In the genomic region with DNA sequence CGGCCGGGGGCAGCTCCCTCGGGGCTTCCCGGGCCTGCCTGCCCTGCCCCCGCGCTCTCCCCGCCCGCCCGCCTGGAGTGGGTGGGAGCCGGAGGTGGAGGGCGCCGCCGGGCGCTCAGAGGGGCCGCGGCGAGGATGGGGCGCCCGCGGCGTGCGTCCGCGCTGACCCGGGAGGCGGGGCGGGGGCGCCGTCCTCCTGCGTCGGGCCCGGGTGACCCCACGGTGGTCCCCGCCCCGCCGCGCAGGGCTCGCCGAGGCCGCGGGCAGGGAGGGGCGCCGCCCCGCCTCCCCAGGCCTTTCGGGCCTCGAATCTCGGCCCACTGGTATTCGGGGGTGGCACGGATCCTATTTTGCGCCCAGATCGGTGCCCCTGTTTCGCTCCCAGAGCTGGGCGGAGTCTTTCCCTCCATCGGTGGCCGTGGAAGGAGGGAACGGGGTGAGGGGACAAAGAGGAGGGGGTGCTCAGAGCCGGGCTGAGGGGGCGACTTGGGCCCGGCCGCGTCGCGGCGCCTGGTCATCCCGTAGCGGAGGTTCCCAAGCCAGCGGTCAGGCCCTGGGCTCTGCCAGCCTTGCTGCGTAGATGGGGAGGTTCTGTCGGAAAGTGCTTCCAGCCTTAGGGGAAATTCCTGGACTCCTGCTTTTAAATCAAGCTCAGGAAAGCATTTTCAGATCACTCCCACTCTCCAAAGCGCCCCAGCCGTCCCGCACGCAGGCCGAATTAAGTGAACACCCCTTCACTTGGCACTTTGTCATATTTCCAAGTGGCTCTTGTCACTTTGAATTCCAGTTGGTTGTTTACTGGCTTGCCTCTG, we compare ENCODE assay signal across 8 cellular contexts. TPM values are rescaled to one million over a fixed set of nuclear protein-coding genes. Genes with fewer than 3 reads are reported as not detected.
DNase-seq lines count a peak whose midpoint lies in the region; ATAC-seq, FAIRE-seq and TF ChIP-seq lines count a peak whose summit lies in the region.

No MANE protein-coding gene starts in this region.

- H3K36me3 ChIP-seq in SU-DHL-6 (ENCODE audit: low read length): no peaks in the 10 kb centered on the region
- no peaks in the 10 kb centered on the region for H3K36me3 ChIP-seq in endothelial cell of umbilical vein (ENCODE audit: control insufficient read depth in 2 of 2, extremely low read depth in 1 of 2, insufficient read depth in 2 of 2, low read length in 2 of 2)
- no peaks in the 10 kb centered on the region for H3K36me3 ChIP-seq in mesendoderm (ENCODE audit: control insufficient read depth, insufficient read depth, low read length)

- H3K4ac ChIP-seq in mesendoderm (ENCODE audit: low read depth, low read length): peak overlapping the region; percentile 75

- no peak overlapping the region for H2BK5ac ChIP-seq in mesendoderm (ENCODE audit: low read length)

- H4K8ac ChIP-seq in mesendoderm (ENCODE audit: low read depth, low read length): no peak overlapping the region

- TF ChIP-seq CTCF in SU-DHL-6 (IDR thresholded peaks at IDR 0.05; ENCODE audit: insufficient read depth, low read length, poor library complexity, severe bottlenecking): no peak
- TF ChIP-seq CTCF in endothelial cell of umbilical vein (IDR thresholded peaks at IDR 0.05; ENCODE audit: extremely low read depth in 1 of 2, insufficient read depth in 1 of 2, low read depth in 1 of 2, low read length in 2 of 2): no peak

- no peak overlapping the region for H4K5ac ChIP-seq in mesendoderm (ENCODE audit: low read length)

- DNase-seq in D341Med (ENCODE audit: low spot score) (peak; percentile 38), endothelial cell of umbilical vein (ENCODE audit: low read depth, low spot score) (peak; percentile 49), mesendoderm (peak; percentile 74), substantia nigra (lab: John Stamatoyannopoulos, UW) (peak in 41 of 49 donors; percentile 9 to 78 (median 43))
- no peak for DNase-seq in activated CD4-positive, alpha-beta T cell treated with anti-CD3 and anti-CD28 coated beads for 4 hours

- peaks cover 1% of the 10 kb centered on the region for H3K79me1 ChIP-seq in mesendoderm (ENCODE audit: low read length)

- no peaks in the 10 kb centered on the region for H4K20me1 ChIP-seq in SU-DHL-6 (ENCODE audit: low read depth, low read length)
- no peaks in the 10 kb centered on the region for H4K20me1 ChIP-seq in endothelial cell of umbilical vein (replicated peaks; ENCODE audit: control insufficient read depth, extremely low read depth, insufficient read depth, low read length)

- H3K18ac ChIP-seq in mesendoderm (ENCODE audit: low read length): peak overlapping the region; percentile 97

- H3K9me3 ChIP-seq in SU-DHL-6 (ENCODE audit: insufficient read depth, low read length) (no peaks in the 10 kb centered on the region), endothelial cell of umbilical vein (replicated peaks; ENCODE audit: control insufficient read depth, insufficient read depth, low read length) (no peaks in the 10 kb centered on the region)

- no peaks in the 10 kb centered on the region for H3K9me1 ChIP-seq in endothelial cell of umbilical vein (replicated peaks; ENCODE audit: control insufficient read depth, extremely low read depth, insufficient read depth, low read length)

- H3K4me1 ChIP-seq in endothelial cell of umbilical vein (ENCODE audit: control insufficient read depth, extremely low read depth, insufficient read depth, low read length): no peaks in the 10 kb centered on the region
- peaks cover 8% of the 10 kb centered on the region for H3K4me1 ChIP-seq in mesendoderm (ENCODE audit: control insufficient read depth, low read depth, low read length)

- no peak for TF ChIP-seq POLR2A in endothelial cell of umbilical vein (IDR thresholded peaks at IDR 0.05; ENCODE audit: low read depth, low read length)

- peak; percentile 80 for FAIRE-seq in endothelial cell of umbilical vein (lab: Jason Lieb, UNC)

- H3K9ac ChIP-seq in SU-DHL-6 (ENCODE audit: low read length) (peak overlapping the region; percentile 61), endothelial cell of umbilical vein (replicated peaks; ENCODE audit: extremely low read depth, insufficient read depth, low read length) (peak overlapping the region; percentile 88), mesendoderm (ENCODE audit: low read length) (peak overlapping the region; percentile 69)

- H3K27me3 ChIP-seq in SU-DHL-6 (ENCODE audit: low read length) (no peaks in the 10 kb centered on the region), endothelial cell of umbilical vein (ENCODE audit: control insufficient read depth in 2 of 2, insufficient read depth in 2 of 2, low read length in 2 of 2) (no peaks in the 10 kb centered on the region), mesendoderm (ENCODE audit: insufficient read depth, low read length, poor library complexity) (no peaks in the 10 kb centered on the region)

- H3K4me3 ChIP-seq in SU-DHL-6 (ENCODE audit: insufficient read depth, low read length, poor library complexity, severe bottlenecking) (peak overlapping the region; percentile 64), endothelial cell of umbilical vein (replicated peaks in 1 of 3; ENCODE audit: insufficient read depth in 1 of 3, low read depth in 1 of 3, low read length in 3 of 3) (peak overlapping the region; percentile 21 to 76 (median 47)), mesendoderm (ENCODE audit: low read length) (peak overlapping the region; percentile 62)

- peak overlapping the region; percentile 84 for H3K56ac ChIP-seq in mesendoderm (ENCODE audit: low read length)

- peak overlapping the region; percentile 73 for H3K4me2 ChIP-seq in SU-DHL-6 (ENCODE audit: low read depth, low read length, poor library complexity, severe bottlenecking)
- peak overlapping the region; percentile 31 for H3K4me2 ChIP-seq in endothelial cell of umbilical vein (ENCODE audit: insufficient read depth, low read length)
- peak overlapping the region; percentile 12 for H3K4me2 ChIP-seq in mesendoderm (ENCODE audit: low read length)

- no CpG with 5 or more reads among the region's 74 CpGs for WGBS in mesendoderm (ENCODE audit: extremely low coverage, insufficient coverage, low lambda C conversion rate)

- H3K9me2 ChIP-seq in SU-DHL-6 (replicated peaks; ENCODE audit: insufficient read depth, low read length): no peaks in the 10 kb centered on the region

- dilution Hi-C loops in endothelial cell of umbilical vein (cut with MboI; ENCODE audit: extremely low pct_ligation_motif_present, low sequenced_read_pairs): no loop called here

- no peak overlapping the region for H2AK5ac ChIP-seq in mesendoderm (ENCODE audit: low read length)

- peak; percentile 70 for ATAC-seq in GM19395 (IDR thresholded peaks at IDR 0.05; ENCODE audit: unreplicated experiment)
- ATAC-seq in HG03378 (IDR thresholded peaks at IDR 0.05; ENCODE audit: unreplicated experiment): peak; percentile 44

- H3K23ac ChIP-seq in mesendoderm (ENCODE audit: low read length): no peak overlapping the region

- intact Hi-C loops in endothelial cell of umbilical vein (cut with micrococcal nuclease): loop anchor here (1.0 to 5.0 kb wide), 2 partner anchors 18 to 99 kb away; partner anchors contain the start of gene TM2D1

- CTCF ChIA-PET in endothelial cell of umbilical vein (lab: Charles Lee): interaction anchor here (1.1 kb wide), 1 partner anchor 13 kb away, joined by 4 read pairs; no protein-coding TSS in a partner anchor

- peak overlapping the region; percentile 98 for H2BK120ac ChIP-seq in mesendoderm (ENCODE audit: low read depth, low read length)

- H2AFZ ChIP-seq in SU-DHL-6 (ENCODE audit: low read depth, low read length, severe bottlenecking): peak overlapping the region; percentile 90
- H2AFZ ChIP-seq in endothelial cell of umbilical vein (ENCODE audit: low read depth, low read length): peak overlapping the region; percentile 99

- no TSS peak for BruUV-seq in endothelial cell of umbilical vein (replicated peaks; lab: Mats Ljungman, UMichigan)

- POLR2A ChIA-PET in endothelial cell of umbilical vein (lab: Charles Lee): interaction anchor here (1.7 kb wide), 1 partner anchor 18 kb away, joined by 6 read pairs; the partner anchor contains the start of gene TM2D1

- H3F3A ChIP-seq in SU-DHL-6 (ENCODE audit: insufficient read depth): peaks cover 13% of the 10 kb centered on the region

- no peak overlapping the region for H2BK15ac ChIP-seq in mesendoderm (replicated peaks; ENCODE audit: low read depth)

- no peaks in the 10 kb centered on the region; the same call in 1 of the 2 replicates for H3K79me2 ChIP-seq in SU-DHL-6 (ENCODE audit: insufficient read depth, low read length)
- H3K79me2 ChIP-seq in endothelial cell of umbilical vein (ENCODE audit: control insufficient read depth, insufficient read depth, low read length): no peaks in the 10 kb centered on the region
- peaks cover 13% of the 10 kb centered on the region for H3K79me2 ChIP-seq in mesendoderm (ENCODE audit: control insufficient read depth, insufficient read depth, low read length)

- H3K27ac ChIP-seq in SU-DHL-6 (ENCODE audit: low read depth, low read length): no peak overlapping the region
- H3K27ac ChIP-seq in endothelial cell of umbilical vein (ENCODE audit: insufficient read depth, low read depth, low read length): peak overlapping the region; percentile 40
- H3K27ac ChIP-seq in mesendoderm (ENCODE audit: low read depth, low read length): peak overlapping the region; percentile 82
- H3K27ac ChIP-seq in substantia nigra (ENCODE audit: low read depth, low read length, poor library complexity, severe bottlenecking): peak overlapping the region; percentile 81

RNA-seq across cellular contexts. Expression of gene PATJ, which starts 0.5 kb away (rescaled TPM):
- 3.0 and 4.2 TPM in 2 replicates for total RNA-seq in endothelial cell of umbilical vein
- 0.57 and 1.1 TPM in 2 replicates for polyA plus RNA-seq in endothelial cell of umbilical vein
- 0.80 and 0.92 TPM in 2 replicates for polyA plus RNA-seq in endothelial cell of umbilical vein (2011; cell fraction: cytosol; rRNA removed)
- 2.6 and 3.4 TPM in 2 replicates for polyA plus RNA-seq in endothelial cell of umbilical vein (2011; cell fraction: nucleus; rRNA removed)
- 1.3 and 1.7 TPM in 2 replicates for polyA plus RNA-seq in endothelial cell of umbilical vein (2012)
- polyA minus RNA-seq in endothelial cell of umbilical vein: 4.2 and 7.9 TPM in 2 replicates
- polyA minus RNA-seq in endothelial cell of umbilical vein (2011; cell fraction: cytosol; rRNA and poly(A)+ RNA removed): 10.0 TPM
- polyA minus RNA-seq in endothelial cell of umbilical vein (2011; cell fraction: nucleus; rRNA and poly(A)+ RNA removed): 8.7 and 11.9 TPM in 2 replicates
- polyA plus RNA-seq in mesendoderm (2013, experiment 1 of 2): 14.2 TPM
- polyA plus RNA-seq in mesendoderm (2013, experiment 2 of 2): 14.8 TPM

RNA-seq across cellular contexts. Expression of gene TM2D1, which starts 17.9 kb away (rescaled TPM):
- 37.5 and 46.1 TPM in 2 replicates for total RNA-seq in endothelial cell of umbilical vein
- 50.0 and 56.0 TPM in 2 replicates for polyA plus RNA-seq in endothelial cell of umbilical vein
- 54.0 and 54.9 TPM in 2 replicates for polyA plus RNA-seq in endothelial cell of umbilical vein (2011; cell fraction: cytosol; rRNA removed)
- 48.8 and 50.0 TPM in 2 replicates for polyA plus RNA-seq in endothelial cell of umbilical vein (2011; cell fraction: nucleus; rRNA removed)
- polyA plus RNA-seq in endothelial cell of umbilical vein (2012): 48.9 and 52.2 TPM in 2 replicates
- polyA minus RNA-seq in endothelial cell of umbilical vein: 30.9 and 37.3 TPM in 2 replicates
- 14.4 TPM for polyA minus RNA-seq in endothelial cell of umbilical vein (2011; cell fraction: cytosol; rRNA and poly(A)+ RNA removed)
- polyA minus RNA-seq in endothelial cell of umbilical vein (2011; cell fraction: nucleus; rRNA and poly(A)+ RNA removed): 53.4 and 58.6 TPM in 2 replicates
- polyA plus RNA-seq in mesendoderm (2013, experiment 1 of 2): 16.5 TPM
- 16.5 TPM for polyA plus RNA-seq in mesendoderm (2013, experiment 2 of 2)

Comparison
In these comparisons a context has a peak if more than half of its experiments do, and no peak if none do; other contexts are left out.
1. DNase-seq: peak in D341Med (single experiment), endothelial cell of umbilical vein (single experiment), mesendoderm (single experiment) and substantia nigra (41 of 49); none in activated CD4-positive, alpha-beta T cell treated with anti-CD3 and anti-CD28 coated beads for 4 hours (0 of 2).
2. H3K4me2 ChIP-seq: peak in every context shown above with its lines; median percentile 73 in SU-DHL-6; 31 in endothelial cell of umbilical vein; 12 in mesendoderm.
3. Peak in every context shown above with its lines, with median percentiles within 50 percentile points of each other: H3K4me3 ChIP-seq and H3K9ac ChIP-seq.